ENCODE assay signal across 22 cellular contexts in genomic region chr3:99013794-99014315, GRCh38.
"Had no signal": no experiment of that assay in that cellular context is flagged by ENCODE, and none has a peak within 500 bp of the region (broad histone marks: within the 10 kb centered on the region; RNA-seq: fewer than 3 reads in every experiment).

No MANE protein-coding gene starts in this region.

- H3K27me3 ChIP-seq: right lobe of liver, tibial artery, upper lobe of right lung, vagina had no signal

- DNase-seq: effector CD4-positive, alpha-beta T cell; endodermal cell; foreskin fibroblast; left colon; left ventricle myocardium superior; naive thymus-derived CD4-positive, alpha-beta T cell; nephron progenitor cell; psoas muscle; retina; right lobe of liver; stimulated activated CD4-positive, alpha-beta T cell treated with anti-CD3 and anti-CD28 coated beads, Interleukin-15, amount 100 ng/mL, for 24 hours; stimulated activated CD4-positive, alpha-beta T cell treated with anti-CD3 and anti-CD28 coated beads, Interleukin-1b, Interleukin-23, amount 100 ng/mL, for 48 hours; stimulated activated CD4-positive, alpha-beta T cell treated with anti-CD3 and anti-CD28 coated beads, Interleukin-4, amount 100 ng/mL, for 24 hours; tibial artery; upper lobe of right lung had no signal

- H3K9ac ChIP-seq: parathyroid adenoma had no signal

- H3K9me3 ChIP-seq: psoas muscle, right lobe of liver, tibial artery, upper lobe of right lung, vagina had no signal

- H3K4me1 ChIP-seq: psoas muscle, right lobe of liver, upper lobe of right lung, vagina had no signal

- H2AFZ ChIP-seq: parathyroid adenoma had no signal

- H3K79me2 ChIP-seq: parathyroid adenoma had no signal

- H3K4me3 ChIP-seq: coronary artery, lung, psoas muscle, right lobe of liver, tibial artery, upper lobe of right lung, vagina had no signal

- H3K36me3 ChIP-seq: right lobe of liver, tibial artery, upper lobe of right lung, vagina had no signal

- ATAC-seq: esophagus mucosa; left colon; left ventricle myocardium superior; naive thymus-derived CD4-positive, alpha-beta T cell; psoas muscle; right lobe of liver; stimulated activated memory B cell treated with anti-CD40 and anti-IgM and Interleukin-4, amounts not matched to agents 10 μg/mL and 1 μg/mL and 100 μg/mL, for 72 hours; upper lobe of right lung had no signal

- H3K27ac ChIP-seq: parathyroid adenoma, psoas muscle, right lobe of liver, upper lobe of right lung, vagina had no signal

- FAIRE-seq: endothelial cell of umbilical vein had no signal
